26 cellular contexts compared by ENCODE assay signal in the genomic region with DNA sequence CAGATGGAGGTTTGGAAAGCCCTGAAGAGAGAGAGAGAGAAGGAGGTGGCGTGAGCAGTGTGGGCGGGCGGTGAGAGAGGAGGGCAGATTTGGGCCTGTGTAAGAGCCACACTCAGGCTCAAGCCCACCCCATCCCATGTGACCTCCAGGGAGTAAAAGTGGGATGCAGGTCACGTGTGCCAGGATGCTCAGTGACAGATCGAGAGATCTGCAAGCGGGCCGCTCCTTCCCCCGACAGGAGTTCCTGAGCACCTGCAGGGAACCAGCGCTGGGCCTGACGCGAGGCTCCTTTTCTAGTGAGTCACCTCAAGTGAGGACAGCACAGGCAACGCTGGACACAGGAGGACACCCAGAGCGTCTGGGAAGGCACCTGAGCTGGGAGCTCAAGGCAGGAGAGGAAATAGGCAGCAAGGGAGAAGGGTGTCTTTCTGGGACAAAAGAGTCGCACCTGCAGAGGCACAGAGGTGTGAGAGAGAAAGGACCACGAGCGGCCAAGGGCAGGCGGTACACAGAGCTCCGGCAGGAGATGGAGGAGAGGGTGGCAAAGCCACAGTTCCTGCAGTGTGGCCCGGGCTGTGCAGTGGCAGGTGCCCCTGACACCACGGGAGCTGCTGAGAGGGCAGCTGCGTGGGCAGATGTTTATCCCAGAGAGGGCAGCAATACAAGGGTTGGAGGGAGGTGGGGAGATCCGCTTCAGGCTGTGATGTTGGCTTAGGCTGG.
"Had no signal": no experiment of that assay in that cellular context is flagged by ENCODE, and none has a peak within 500 bp of the region (broad histone marks: within the 10 kb centered on the region; RNA-seq: fewer than 3 reads in every experiment).

No MANE protein-coding gene starts in this region.

- H3K4me3 ChIP-seq: cardiac muscle cell, Peyer's patch, SJCRH30 had no signal

- H3K36me3 ChIP-seq: brain microvascular endothelial cell, cardiac muscle cell, Peyer's patch, SJCRH30 had no signal

- H3K4me2 ChIP-seq: KMS-11, SK-N-SH had no signal

- H3K27me3 ChIP-seq: brain microvascular endothelial cell, cardiac muscle cell, Peyer's patch, SJCRH30 had no signal

- H3K9ac ChIP-seq: KMS-11, SK-N-SH had no signal

- H3K4me1 ChIP-seq: Peyer's patch had no signal

- DNase-seq: activated CD4-positive, alpha-beta memory T cell treated with anti-CD3 and anti-CD28 coated beads for 36 hours; activated CD4-positive, alpha-beta T cell treated with anti-CD3 and anti-CD28 coated beads, Interleukin-2, amount 10 ng/mL, durations not matched to agents 7 days and 5 days; activated CD4-positive, CD25-positive, alpha-beta regulatory T cell; activated CD8-positive, alpha-beta memory T cell treated with anti-CD3 and anti-CD28 coated beads for 24 hours; activated effector memory CD4-positive, alpha-beta T cell treated with anti-CD3 and anti-CD28 coated beads, Interleukin-2, amount 50 U/mL, for 16 hours; activated naive CD4-positive, alpha-beta T cell treated with Interleukin-2 at 50 U/mL for 16 hours; activated naive CD8-positive, alpha-beta T cell treated with anti-CD3 and anti-CD28 coated beads for 36 hours; activated T-cell treated with anti-CD3 and anti-CD28 coated beads, Interleukin-2, amount 50 U/mL, for 4 hours; brain microvascular endothelial cell; NCI-H1092; NCI-H1417; NCI-H2029; NCI-H2107; NCI-H2171 treated with DMSO at 0.1 percent for 48 hours; NCI-H226; NCI-H69; NK-92 treated with Interleukin-12 subunit alpha and Interleukin-12 subunit beta, amount 100 ng/mL, for 24 hours; Right ventricle myocardium superior; SJCRH30; SK-N-SH; T-helper 1 cell had no signal

- H3K9me3 ChIP-seq: Peyer's patch, SJCRH30, SK-N-SH had no signal

- H3K27ac ChIP-seq: brain microvascular endothelial cell, cardiac muscle cell, KMS-11, Peyer's patch, RWPE1, SJCRH30, VCaP had no signal

- ATAC-seq: activated T-cell treated with anti-CD3 and anti-CD28 coated beads, Interleukin-2, amount 50 U/mL, for 4 hours had no signal
